ENCODE assay signal across 14 cellular contexts in genomic region chr10:80996615-80997193, GRCh38.
DNase-seq lines count a peak whose midpoint lies in the region; FAIRE-seq and TF ChIP-seq lines count a peak whose summit lies in the region.
"Had no signal": no experiment of that assay in that cellular context is flagged by ENCODE, and none has a peak within 500 bp of the region (broad histone marks: within the 10 kb centered on the region; RNA-seq: fewer than 3 reads in every experiment).

No MANE protein-coding gene starts in this region.

- POLR2A ChIA-PET in MCF 10A (lab: Yijun Ruan, JAX) = no interaction called here
- POLR2A ChIA-PET in RWPE1 (lab: Yijun Ruan, JAX; ENCODE audit: low non-redundant PET) = no interaction called here

- H3K9me3 Mint-ChIP-seq in MCF 10A (ENCODE audit: unreplicated experiment) (peaks cover 5% of the 10 kb centered on the region), mesothelial cell of epicardium (peaks cover 32% of the 10 kb centered on the region)

- peaks cover 67% of the 10 kb centered on the region for H3K27me3 Mint-ChIP-seq in MCF 10A (ENCODE audit: insufficient read depth, unreplicated experiment)
- peaks cover 2% of the 10 kb centered on the region for H3K27me3 Mint-ChIP-seq in mesothelial cell of epicardium (ENCODE audit: low read depth)
- H3K27me3 Mint-ChIP-seq: IgD-negative memory B cell had no signal

- DNase-seq in mammary epithelial cell (no peak), MCF 10A (ENCODE audit: unreplicated experiment) (no peak), RWPE1 (ENCODE audit: low spot score) (no peak), keratinocyte (ENCODE audit: low read depth, low spot score) (no peak), ureter (ENCODE audit: low spot score) (peak; percentile 58), HTR-8/SVneo (ENCODE audit: insufficient read length, low spot score) (no peak), MV-4-11 (lab: John Stamatoyannopoulos, UW) (no peak), mesothelial cell of epicardium (ENCODE audit: low spot score in 2 of 2, unreplicated experiment in 2 of 2) (no peak)
- DNase-seq: GOT3, NCI-H774, SHP77 had no signal

- H3K4me3 Mint-ChIP-seq in MCF 10A (ENCODE audit: unreplicated experiment) = no peak overlapping the region
- no peak overlapping the region for H3K4me3 Mint-ChIP-seq in mesothelial cell of epicardium

- dilution Hi-C loops in mammary epithelial cell (cut with HindIII; ENCODE audit: low sequenced_read_pairs) = no loop called here
- dilution Hi-C loops in keratinocyte (cut with MboI; ENCODE audit: extremely low pct_ligation_motif_present, low sequenced_read_pairs) = no loop called here

- in situ Hi-C loops in mammary epithelial cell (cut with MboI; ENCODE audit: low sequenced_read_pairs in 2 of 2) = no loop called here

- H3K4me1 Mint-ChIP-seq in MCF 10A (ENCODE audit: insufficient read depth, unreplicated experiment) = no peaks in the 10 kb centered on the region
- no peaks in the 10 kb centered on the region for H3K4me1 Mint-ChIP-seq in mesothelial cell of epicardium
- H3K4me1 Mint-ChIP-seq: IgD-negative memory B cell had no signal

- H4K20me1 ChIP-seq in mammary epithelial cell (ENCODE audit: insufficient read depth, low read length) (no peaks in the 10 kb centered on the region), keratinocyte (ENCODE audit: control insufficient read depth, extremely low read depth, insufficient read depth, low read length) (no peaks in the 10 kb centered on the region)

- H3K9me1 ChIP-seq in keratinocyte (ENCODE audit: control insufficient read depth, extremely low read depth, insufficient read depth, low read length) = no peaks in the 10 kb centered on the region

- H3K27ac ChIP-seq in mammary epithelial cell (ENCODE audit: insufficient read depth, low read depth, low read length) (no peak overlapping the region), RWPE1 (peak overlapping the region; percentile 86), keratinocyte (ENCODE audit: control insufficient read depth, insufficient read depth, low read length) (no peak overlapping the region)
- H3K27ac ChIP-seq: C4-2B had no signal

- CTCF ChIA-PET in mammary epithelial cell (lab: Charles Lee; ENCODE audit: low non-redundant PET) = no interaction called here
- CTCF ChIA-PET in MCF 10A (lab: Yijun Ruan, JAX) = interaction anchor here (0.6 to 1.1 kb wide), 2 partner anchors 446 to 614 kb away, joined by 3 read pairs; no protein-coding TSS in a partner anchor
- CTCF ChIA-PET in RWPE1 (lab: Yijun Ruan, JAX) = interaction anchor here (0.6 to 1.1 kb wide), 3 partner anchors 72 to 458 kb away, joined by 3 to 4 read pairs (median 3); no protein-coding TSS in a partner anchor

- H3K9ac ChIP-seq in mammary epithelial cell (ENCODE audit: insufficient read depth, low read length) (no peak overlapping the region), keratinocyte (ENCODE audit: control insufficient read depth, extremely low read depth, insufficient read depth, low read length) (no peak overlapping the region)

- no peaks in the 10 kb centered on the region for H3K79me2 ChIP-seq in mammary epithelial cell (ENCODE audit: insufficient read depth, low read length)
- no peaks in the 10 kb centered on the region for H3K79me2 ChIP-seq in keratinocyte (ENCODE audit: control insufficient read depth, insufficient read depth, low read length)

- no peaks in the 10 kb centered on the region for H3K4me1 ChIP-seq in mammary epithelial cell (ENCODE audit: insufficient read depth, low read length)
- H3K4me1 ChIP-seq in keratinocyte (ENCODE audit: control insufficient read depth, extremely low read depth, insufficient read depth, low read length) = no peaks in the 10 kb centered on the region

- H3K4me3 ChIP-seq in mammary epithelial cell (replicated peaks in 1 of 3; ENCODE audit: insufficient read depth in 1 of 3, low read depth in 2 of 3, low read length in 3 of 3) (no peak overlapping the region), keratinocyte (ENCODE audit: control insufficient read depth in 2 of 3, extremely low read depth in 1 of 3, insufficient read depth in 2 of 3, low read depth in 1 of 3, low read length in 3 of 3) (peak overlapping the region in 1 of 3 experiments; percentile 6)

- intact Hi-C loops in mammary epithelial cell (cut with micrococcal nuclease) (no loop called here), MCF 10A (cut with micrococcal nuclease) (no loop called here)

- H2AFZ ChIP-seq in mammary epithelial cell (ENCODE audit: low read depth, low read length) (peak overlapping the region; percentile 64), keratinocyte (ENCODE audit: control insufficient read depth, low read length) (peak overlapping the region; percentile 76)

- H3K36me3 Mint-ChIP-seq in MCF 10A (ENCODE audit: insufficient read depth, unreplicated experiment) (no peaks in the 10 kb centered on the region), mesothelial cell of epicardium (peaks cover 2% of the 10 kb centered on the region)
- H3K36me3 Mint-ChIP-seq: IgD-negative memory B cell had no signal

- peak; percentile 44 for FAIRE-seq in keratinocyte (lab: Jason Lieb, UNC)
- FAIRE-seq in HTR-8/SVneo (lab: Jason Lieb, UNC) = no peak
- FAIRE-seq: GM12892 had no signal

- no TSS peak for BruUV-seq in mammary epithelial cell (replicated peaks; lab: Mats Ljungman, UMichigan)
- BruUV-seq in MCF 10A (replicated peaks; lab: Mats Ljungman, UMichigan) = no TSS peak

- no peaks in the 10 kb centered on the region for H3K9me3 ChIP-seq in mammary epithelial cell (replicated peaks; ENCODE audit: insufficient read depth, low read length)
- H3K9me3 ChIP-seq in keratinocyte (ENCODE audit: control insufficient read depth, low read depth, low read length) = no peaks in the 10 kb centered on the region

- no peaks in the 10 kb centered on the region for H3K27me3 ChIP-seq in mammary epithelial cell (ENCODE audit: insufficient read depth, low read length)
- H3K27me3 ChIP-seq in keratinocyte (ENCODE audit: control insufficient read depth, extremely low read depth, insufficient read depth, low read length) = no peaks in the 10 kb centered on the region

- H3K36me3 ChIP-seq in mammary epithelial cell (ENCODE audit: insufficient read depth, low read length) (no peaks in the 10 kb centered on the region), keratinocyte (ENCODE audit: control insufficient read depth in 2 of 2, extremely low read depth in 1 of 2, insufficient read depth in 2 of 2, low read length in 2 of 2) (no peaks in the 10 kb centered on the region)

- H3K27ac Mint-ChIP-seq in MCF 10A (ENCODE audit: low read depth, unreplicated experiment) (no peak overlapping the region), mesothelial cell of epicardium (no peak overlapping the region)
- H3K27ac Mint-ChIP-seq: IgD-negative memory B cell had no signal

- WGBS in mammary epithelial cell (ENCODE audit: low coverage, missing lambda C conversion rate) = 0% methylated on average over 1 of the region's 7 CpGs

- H3K4me2 ChIP-seq in mammary epithelial cell (ENCODE audit: insufficient read depth, low read depth, low read length) (no peak overlapping the region), keratinocyte (ENCODE audit: control insufficient read depth, extremely low read depth, insufficient read depth, low read depth, low read length) (peak overlapping the region; percentile 37)

- no peak for TF ChIP-seq CTCF in mammary epithelial cell (conservative IDR thresholded peaks at IDR 0.05 in 1 of 2, IDR thresholded peaks at IDR 0.05 in 1 of 2; ENCODE audit: extremely low read depth in 1 of 2, insufficient read depth in 1 of 2, low read depth in 1 of 2, low read length in 2 of 2)
- no peak for TF ChIP-seq CTCF in MCF 10A (IDR thresholded peaks at IDR 0.05; ENCODE audit: unreplicated experiment)
- no peak for TF ChIP-seq CTCF in RWPE1 (conservative IDR thresholded peaks at IDR 0.05; ENCODE audit: low read depth)
- no peak for TF ChIP-seq CTCF in keratinocyte (optimal IDR thresholded peaks at IDR 0.05 in 1 of 3, IDR thresholded peaks at IDR 0.05 in 1 of 3, conservative IDR thresholded peaks at IDR 0.05 in 1 of 3; ENCODE audit: extremely low read depth in 1 of 3, insufficient read depth in 2 of 3, low read length in 3 of 3)
- no peak for TF ChIP-seq CTCF in mesothelial cell of epicardium (IDR thresholded peaks at IDR 0.05; ENCODE audit: unreplicated experiment)
